In genomic region chr17:82808921-82809905, GRCh38 we compare ENCODE assay signal across 23 cellular contexts. TPM values are rescaled to one million over a fixed set of nuclear protein-coding genes. Genes with fewer than 3 reads are reported as not detected.
A peak's percentile ranks its signal among the peaks of the same experiment; 100 is the strongest.
DNase-seq lines count a peak whose midpoint lies in the region; ATAC-seq, FAIRE-seq and TF ChIP-seq lines count a peak whose summit lies in the region.
"Had no signal": no experiment of that assay in that cellular context is flagged by ENCODE, and none has a peak within 500 bp of the region (broad histone marks: within the 10 kb centered on the region; RNA-seq: fewer than 3 reads in every experiment).

No MANE protein-coding gene starts in this region.

- CTCF ChIA-PET in HepG2 (lab: Yijun Ruan, JAX; ENCODE audit: low intra/inter-chr PET ratio, low total read pairs): no interaction called here

- no peak overlapping the region for H3K27ac ChIP-seq in HepG2 (ENCODE audit: extremely low read length, insufficient read depth, low read length)
- H3K27ac ChIP-seq in right lobe of liver: no peak overlapping the region
- no peak overlapping the region for H3K27ac ChIP-seq in kidney (ENCODE audit: low read depth in 2 of 2, low read length in 2 of 2)
- H3K27ac ChIP-seq: left ventricle myocardium inferior, suprapubic skin had no signal

- TF ChIP-seq EP300 in HepG2 (IDR thresholded peaks at IDR 0.05; ENCODE audit: low read depth in 2 of 2, low read length in 2 of 2) (no peak), HepG2 (CRISPR knock-in tag; IDR thresholded peaks at IDR 0.05; ENCODE audit: borderline replicate concordance) (no peak)

- 97% methylated on average over 34 of the region's 35 CpGs for WGBS in HepG2 (ENCODE audit: low lambda C conversion rate)
- 100% methylated on average over 7 of the region's 35 CpGs for WGBS in right lobe of liver (ENCODE audit: insufficient coverage, low coverage, low lambda C conversion rate, missing lambda C conversion rate)

- no peak for ATAC-seq in HepG2
- ATAC-seq in right lobe of liver: no peak
- ATAC-seq in GM18502 (IDR thresholded peaks at IDR 0.05; ENCODE audit: poor library complexity, unreplicated experiment): no peak
- ATAC-seq in GM21447 (IDR thresholded peaks at IDR 0.05; ENCODE audit: unreplicated experiment): no peak
- ATAC-seq: natural killer cell treated with Interleukin-12 subunit alpha and Interleukin-12 subunit beta and Interleukin-15 and Interleukin-18, amount 100 ng/mL, for 72 hours; WTC11 had no signal

- H3K36me3 ChIP-seq in HepG2 (replicated peaks in 1 of 2; ENCODE audit: control insufficient read depth in 1 of 2, insufficient read depth in 2 of 2, low read length in 2 of 2) (peaks cover 29 to 47% of the 10 kb centered on the region in 2 experiments; a peak in 4 of 5 replicates), right lobe of liver (no peaks in the 10 kb centered on the region), kidney (ENCODE audit: control insufficient read depth in 1 of 2, insufficient read depth in 2 of 2, low read length in 2 of 2) (peaks cover 0 to 11% of the 10 kb centered on the region in 2 donors)

- TF ChIP-seq RAD21 in HepG2 (CRISPR knock-in tag; IDR thresholded peaks at IDR 0.05): no peak

- TF ChIP-seq CTCF in HepG2 (CRISPR knock-in tag; IDR thresholded peaks at IDR 0.05) (no peak), right lobe of liver (IDR thresholded peaks at IDR 0.05) (no peak), astrocyte of the cerebellum (IDR thresholded peaks at IDR 0.05; ENCODE audit: low read depth, low read length, missing control alignments) (no peak), kidney (IDR thresholded peaks at IDR 0.05; ENCODE audit: borderline replicate concordance, extremely low read depth, insufficient read depth) (no peak)

- H3K27me3 ChIP-seq in HepG2 (ENCODE audit: control insufficient read depth in 1 of 2, insufficient read depth in 2 of 2, low read length in 2 of 2) (no peaks in the 10 kb centered on the region), right lobe of liver (no peaks in the 10 kb centered on the region)
- H3K27me3 ChIP-seq: suprapubic skin had no signal

- H3K4me3 ChIP-seq in HepG2 (replicated peaks in 1 of 3; ENCODE audit: insufficient read depth in 1 of 3, low read depth in 2 of 3, low read length in 3 of 3) (no peak overlapping the region), right lobe of liver (no peak overlapping the region), astrocyte of the cerebellum (ENCODE audit: low read depth, low read length) (no peak overlapping the region), kidney (ENCODE audit: low read length in 2 of 2) (no peak overlapping the region)
- H3K4me3 ChIP-seq: left ventricle myocardium inferior, suprapubic skin had no signal

- H3K4me1 ChIP-seq in HepG2 (ENCODE audit: insufficient read depth, low read length) (no peaks in the 10 kb centered on the region), right lobe of liver (no peaks in the 10 kb centered on the region), kidney (ENCODE audit: control insufficient read depth in 1 of 2, insufficient read depth in 1 of 2, low read depth in 1 of 2, low read length in 2 of 2) (no peaks in the 10 kb centered on the region)

- no peak for DNase-seq in HepG2 (ENCODE audit: low spot score)
- DNase-seq in right lobe of liver: no peak
- peak; percentile 19 for DNase-seq in astrocyte of the cerebellum (ENCODE audit: low read depth)
- DNase-seq in kidney: peak; percentile 45
- no peak for DNase-seq in activated CD4-positive, alpha-beta T cell treated with anti-CD3 and anti-CD28 coated beads for 48 hours
- DNase-seq: activated CD4-positive, alpha-beta T cell treated with anti-CD3 and anti-CD28 coated beads, Interleukin-2, amount 50 U/mL, for 48 hours; activated gamma-delta T cell treated with Interleukin-2 at 50 U/mL for 16 hours; caudate nucleus; CD8-positive, alpha-beta memory T cell; DMS53; Karpas-422; left ventricle myocardium inferior; midbrain; NCI-H2107; NCI-H526 had no signal

- no peak overlapping the region for H3K4me2 ChIP-seq in HepG2 (ENCODE audit: low read depth, low read length)

- intact Hi-C loops in HepG2 (cut with micrococcal nuclease; ENCODE audit: unreplicated experiment) (no loop called here), right lobe of liver (cut with DNase I) (no loop called here), kidney (cut with DNase I) (loop anchor here (10.0 kb wide), 1 partner anchor 106 kb away; no protein-coding TSS in a partner anchor)

- no peaks in the 10 kb centered on the region for H3K79me2 ChIP-seq in HepG2 (ENCODE audit: insufficient read depth, low read length)

- BruUV-seq in HepG2 (replicated peaks; lab: Mats Ljungman, UMichigan): no TSS peak

- in situ Hi-C loops in HepG2 (cut with HindIII; ENCODE audit: extremely low pct_ligation_motif_present, low pct_unique_long_range_greater_than_20kb) (no loop called here), astrocyte of the cerebellum (cut with HindIII; ENCODE audit: low sequenced_read_pairs) (no loop called here)

- H3K9me3 ChIP-seq in HepG2 (ENCODE audit: low read length) (no peaks in the 10 kb centered on the region), right lobe of liver (no peaks in the 10 kb centered on the region), kidney (ENCODE audit: control insufficient read depth in 1 of 2, low read length in 2 of 2) (no peaks in the 10 kb centered on the region)
- H3K9me3 ChIP-seq: left ventricle myocardium inferior, suprapubic skin had no signal

- no peaks in the 10 kb centered on the region for H4K20me1 ChIP-seq in HepG2 (ENCODE audit: insufficient read depth, low read length)

- FAIRE-seq in HepG2 (lab: Jason Lieb, UNC) (no peak), kidney (lab: Jason Lieb, UNC) (no peak)
- FAIRE-seq: GM12892, HTR-8/SVneo had no signal

- POLR2A ChIA-PET in HepG2 (lab: Yijun Ruan, JAX): no interaction called here

- H3K9ac ChIP-seq in HepG2 (ENCODE audit: insufficient read depth, low read depth, low read length): no peak overlapping the region
- H3K9ac ChIP-seq in kidney (ENCODE audit: low read length in 2 of 2): no peak overlapping the region

- TF ChIP-seq POLR2A in HepG2 (IDR thresholded peaks at IDR 0.05; ENCODE audit: insufficient read depth in 1 of 2, low read depth in 2 of 2, low read length in 2 of 2) (no peak), right lobe of liver (IDR thresholded peaks at IDR 0.05) (no peak)

- H2AFZ ChIP-seq in HepG2 (ENCODE audit: low read length): no peak overlapping the region

TF ChIP-seq in HepG2, 621 proteins besides CTCF, POLR2A, EP300 and RAD21:
- TF ChIP-seq RBAK (CRISPR knock-in tag; IDR thresholded peaks at IDR 0.05) (no peak), AGO2 (optimal IDR thresholded peaks at IDR 0.05; ENCODE audit: low read depth, low read length) (peak; percentile 43)
TF ChIP-seq in HepG2: peak in this region for 1.

RNA-seq across cellular contexts. Expression of gene ZNF750, which starts 30.6 kb away (rescaled TPM):
- total RNA-seq in HepG2 (2016; rRNA removed; fragmentation: Illumina TruSeq; extraction: Trizol): not detected in 2 replicates
- not detected in 2 replicates for total RNA-seq in HepG2 (2016; cell fraction: cytosol; rRNA removed; fragmentation: Illumina TruSeq; extraction: Trizol; ENCODE audit: low read depth)
- total RNA-seq in HepG2 (2016; cell fraction: insoluble cytoplasmic fraction; rRNA removed; fragmentation: Illumina TruSeq; extraction: Trizol): not detected in 2 replicates
- total RNA-seq in HepG2 (2016; cell fraction: membrane; rRNA removed; fragmentation: Illumina TruSeq; extraction: Trizol): not detected in 2 replicates
- total RNA-seq in HepG2 (2016; cell fraction: nucleus; rRNA removed; fragmentation: Illumina TruSeq; extraction: Trizol): not detected in 2 replicates
- not detected in 2 replicates for polyA plus RNA-seq in HepG2 (2011; rRNA removed)
- not detected in 2 replicates for polyA plus RNA-seq in HepG2 (2011; cell fraction: cytosol; rRNA removed)
- polyA plus RNA-seq in HepG2 (2011; cell fraction: nucleus; rRNA removed): not detected in 2 replicates
- 0.03 and 0.05 TPM in 2 replicates for polyA plus RNA-seq in HepG2 (2012)
- polyA plus RNA-seq in HepG2 (2016; cell fraction: cytosol; fragmentation: Illumina TruSeq; extraction: Trizol; ENCODE audit: low read depth): not detected in 2 replicates
- polyA plus RNA-seq in HepG2 (2016; cell fraction: insoluble cytoplasmic fraction; fragmentation: Illumina TruSeq; extraction: Trizol; ENCODE audit: low read depth): not detected in 2 replicates
- polyA plus RNA-seq in HepG2 (2016; cell fraction: membrane; fragmentation: Illumina TruSeq; extraction: Trizol; ENCODE audit: low read depth): not detected in 2 replicates
- not detected in 2 replicates for polyA plus RNA-seq in HepG2 (2016; cell fraction: nucleus; fragmentation: Illumina TruSeq; extraction: Trizol; ENCODE audit: insufficient read depth, low read depth)
- polyA minus RNA-seq in HepG2 (2011; rRNA and poly(A)+ RNA removed; ENCODE audit: low replicate concordance): not detected in 2 replicates
- polyA minus RNA-seq in HepG2 (2011; cell fraction: cytosol; rRNA and poly(A)+ RNA removed): not detected in 2 replicates
- not detected in 2 replicates for polyA minus RNA-seq in HepG2 (2011; cell fraction: nucleus; rRNA and poly(A)+ RNA removed)
- not detected for total RNA-seq in right lobe of liver
- 0.25 TPM for total RNA-seq in kidney
- 0.30 TPM for polyA plus RNA-seq in kidney (ENCODE audit: insufficient read depth, low read depth, low replicate concordance)
- total RNA-seq: CD8-positive, alpha-beta memory T cell; left ventricle myocardium inferior; natural killer cell treated with Interleukin-12 subunit alpha and Interleukin-12 subunit beta and Interleukin-15 and Interleukin-18, amount 100 ng/mL, for 72 hours; RPMI7951 had no signal
- polyA plus RNA-seq: CD8-positive, alpha-beta memory T cell had no signal

RNA-seq across cellular contexts. Expression of gene TBCD, which starts 57.3 kb away (rescaled TPM):
- total RNA-seq in HepG2 (2016; rRNA removed; fragmentation: Illumina TruSeq; extraction: Trizol): 33.9 and 49.6 TPM in 2 replicates
- total RNA-seq in HepG2 (2016; cell fraction: cytosol; rRNA removed; fragmentation: Illumina TruSeq; extraction: Trizol; ENCODE audit: low read depth): 98.6 and 103 TPM in 2 replicates
- 32.6 and 40.4 TPM in 2 replicates for total RNA-seq in HepG2 (2016; cell fraction: insoluble cytoplasmic fraction; rRNA removed; fragmentation: Illumina TruSeq; extraction: Trizol)
- total RNA-seq in HepG2 (2016; cell fraction: membrane; rRNA removed; fragmentation: Illumina TruSeq; extraction: Trizol): 28.6 and 30.6 TPM in 2 replicates
- total RNA-seq in HepG2 (2016; cell fraction: nucleus; rRNA removed; fragmentation: Illumina TruSeq; extraction: Trizol): 44.9 and 51.2 TPM in 2 replicates
- 54.8 and 58.7 TPM in 2 replicates for polyA plus RNA-seq in HepG2 (2011; rRNA removed)
- 29.1 and 46.9 TPM in 2 replicates for polyA plus RNA-seq in HepG2 (2011; cell fraction: cytosol; rRNA removed)
- 327 and 449 TPM in 2 replicates for polyA plus RNA-seq in HepG2 (2011; cell fraction: nucleus; rRNA removed)
- polyA plus RNA-seq in HepG2 (2012): 37.3 and 41.7 TPM in 2 replicates
- polyA plus RNA-seq in HepG2 (2016; cell fraction: cytosol; fragmentation: Illumina TruSeq; extraction: Trizol; ENCODE audit: low read depth): 3.7 and 4.9 TPM in 2 replicates
- 39.7 and 51.2 TPM in 2 replicates for polyA plus RNA-seq in HepG2 (2016; cell fraction: insoluble cytoplasmic fraction; fragmentation: Illumina TruSeq; extraction: Trizol; ENCODE audit: low read depth)
- polyA plus RNA-seq in HepG2 (2016; cell fraction: membrane; fragmentation: Illumina TruSeq; extraction: Trizol; ENCODE audit: low read depth): 5.6 and 6.8 TPM in 2 replicates
- polyA plus RNA-seq in HepG2 (2016; cell fraction: nucleus; fragmentation: Illumina TruSeq; extraction: Trizol; ENCODE audit: insufficient read depth, low read depth): 140 and 151 TPM in 2 replicates
- polyA minus RNA-seq in HepG2 (2011; rRNA and poly(A)+ RNA removed; ENCODE audit: low replicate concordance): 67.0 and 125 TPM in 2 replicates
- polyA minus RNA-seq in HepG2 (2011; cell fraction: cytosol; rRNA and poly(A)+ RNA removed): 38.0 and 45.2 TPM in 2 replicates
- 51.1 and 51.6 TPM in 2 replicates for polyA minus RNA-seq in HepG2 (2011; cell fraction: nucleus; rRNA and poly(A)+ RNA removed)
- total RNA-seq in right lobe of liver: 10 to 100 TPM; 28.0 to 55.7 (median 41.3) TPM
- 72.8 TPM for total RNA-seq in kidney
- polyA plus RNA-seq in kidney (ENCODE audit: insufficient read depth, low read depth, low replicate concordance): 78.7 TPM

Comparison
In these comparisons a context has a peak if more than half of its experiments do, and no peak if none do; other contexts are left out.
1. DNase-seq: peak in astrocyte of the cerebellum (single experiment) and kidney (single experiment); none in HepG2 (single experiment), right lobe of liver (0 of 3) and activated CD4-positive, alpha-beta T cell treated with anti-CD3 and anti-CD28 coated beads for 48 hours (single experiment).